Comparison of ENCODE assay signal across 10 cellular contexts in genomic region chr12:110561471-110562201, GRCh38. TPM values are rescaled to one million over a fixed set of nuclear protein-coding genes. Genes with fewer than 3 reads are reported as not detected.
DNase-seq lines count a peak whose midpoint lies in the region; ATAC-seq lines count a peak whose summit lies in the region.
"Had no signal": no experiment of that assay in that cellular context is flagged by ENCODE, and none has a peak within 500 bp of the region (broad histone marks: within the 10 kb centered on the region; RNA-seq: fewer than 3 reads in every experiment).

No MANE protein-coding gene starts in this region.

- ATAC-seq in stimulated activated naive CD8-positive, alpha-beta T cell treated with anti-CD3 and anti-CD28 coated beads, Interleukin-15, Interleukin-2, amounts not matched to agents 100 U/mL and 50 U/mL, for 24 hours, result no peak
- no peak for ATAC-seq in activated naive CD4-positive, alpha-beta T cell treated with anti-CD3 and anti-CD28 coated beads, Interleukin-2, amount 50 U/mL, for 72 hours
- ATAC-seq: HepG2 had no signal

- H3K27me3 Mint-ChIP-seq in stimulated activated naive CD8-positive, alpha-beta T cell treated with anti-CD3 and anti-CD28 coated beads, Interleukin-15, Interleukin-2, amounts not matched to agents 100 ng/mL and 50 ng/mL, for 24 hours, result no peaks in the 10 kb centered on the region

- H3K4me1 Mint-ChIP-seq in stimulated activated naive CD8-positive, alpha-beta T cell treated with anti-CD3 and anti-CD28 coated beads, Interleukin-15, Interleukin-2, amounts not matched to agents 100 ng/mL and 50 ng/mL, for 24 hours (ENCODE audit: low read depth), result peaks cover 80% of the 10 kb centered on the region

- H3K27ac Mint-ChIP-seq in stimulated activated naive CD8-positive, alpha-beta T cell treated with anti-CD3 and anti-CD28 coated beads, Interleukin-15, Interleukin-2, amounts not matched to agents 100 ng/mL and 50 ng/mL, for 24 hours, result peak overlapping the region; percentile 89
- peak overlapping the region; percentile 92 to 95 for H3K27ac Mint-ChIP-seq in activated naive CD4-positive, alpha-beta T cell treated with anti-CD3 and anti-CD28 coated beads, Interleukin-2, amount 50 U/mL, for 72 hours

- H3K4me3 Mint-ChIP-seq in stimulated activated naive CD8-positive, alpha-beta T cell treated with anti-CD3 and anti-CD28 coated beads, Interleukin-15, Interleukin-2, amounts not matched to agents 100 ng/mL and 50 ng/mL, for 24 hours, result peak overlapping the region; percentile 13

- H3K36me3 Mint-ChIP-seq in stimulated activated naive CD8-positive, alpha-beta T cell treated with anti-CD3 and anti-CD28 coated beads, Interleukin-15, Interleukin-2, amounts not matched to agents 100 ng/mL and 50 ng/mL, for 24 hours (ENCODE audit: low read depth), result peaks cover 24% of the 10 kb centered on the region
- peaks cover 0 to 16% of the 10 kb centered on the region in 2 donors for H3K36me3 Mint-ChIP-seq in activated naive CD4-positive, alpha-beta T cell treated with anti-CD3 and anti-CD28 coated beads, Interleukin-2, amount 50 U/mL, for 72 hours

- peaks cover 11% of the 10 kb centered on the region for H3K9me3 Mint-ChIP-seq in stimulated activated naive CD8-positive, alpha-beta T cell treated with anti-CD3 and anti-CD28 coated beads, Interleukin-15, Interleukin-2, amounts not matched to agents 100 ng/mL and 50 ng/mL, for 24 hours
- H3K9me3 Mint-ChIP-seq in activated naive CD4-positive, alpha-beta T cell treated with anti-CD3 and anti-CD28 coated beads, Interleukin-2, amount 50 U/mL, for 72 hours, result peaks cover 0 to 10% of the 10 kb centered on the region in 2 donors

- no peak for DNase-seq in stimulated activated naive CD8-positive, alpha-beta T cell treated with anti-CD3 and anti-CD28 coated beads, Interleukin-15, Interleukin-2, amounts not matched to agents 100 U/mL and 50 U/mL, for 24 hours
- DNase-seq in activated naive CD4-positive, alpha-beta T cell treated with anti-CD3 and anti-CD28 coated beads, Interleukin-2, amount 50 U/mL, for 72 hours (ENCODE audit: low spot score in 2 of 2), result no peak
- peak; percentile 92 for DNase-seq in kidney tubule cell (ENCODE audit: low spot score)
- DNase-seq in DMS153 (lab: John Stamatoyannopoulos, UW), result no peak
- no peak for DNase-seq in NCI-H1436 treated with DMSO at 0.1 percent for 48 hours (lab: John Stamatoyannopoulos, UW)
- no peak for DNase-seq in anterior cingulate cortex (lab: John Stamatoyannopoulos, UW)
- DNase-seq in NCI-H748 (lab: John Stamatoyannopoulos, UW; ENCODE audit: unreplicated experiment), result no peak
- DNase-seq: NCI-H2029 treated with DMSO at 0.1 percent for 48 hours had no signal

RNA-seq across cellular contexts. Expression of gene PPTC7, which starts 21.5 kb away (rescaled TPM):
- total RNA-seq in activated naive CD4-positive, alpha-beta T cell treated with anti-CD3 and anti-CD28 coated beads, Interleukin-2, amount 50 U/mL, for 72 hours, result 10 to 100 TPM; 40.4 to 46.7 TPM

RNA-seq across cellular contexts. Expression of gene TCTN1, which starts 52.3 kb away (rescaled TPM):
- 10 to 100 TPM in 1 of 2 donors, 1 to 10 TPM in 1; 3.3 to 10.4 TPM for total RNA-seq in activated naive CD4-positive, alpha-beta T cell treated with anti-CD3 and anti-CD28 coated beads, Interleukin-2, amount 50 U/mL, for 72 hours

RNA-seq across cellular contexts. Expression of gene RAD9B, which starts 59.5 kb away (rescaled TPM):
- 1 to 10 TPM; 1.9 to 2.0 TPM for total RNA-seq in activated naive CD4-positive, alpha-beta T cell treated with anti-CD3 and anti-CD28 coated beads, Interleukin-2, amount 50 U/mL, for 72 hours

RNA-seq across cellular contexts. Expression of gene VPS29, which starts 59.7 kb away (rescaled TPM):
- total RNA-seq in activated naive CD4-positive, alpha-beta T cell treated with anti-CD3 and anti-CD28 coated beads, Interleukin-2, amount 50 U/mL, for 72 hours, result 100 to 1,000 TPM; 113 to 122 TPM
